Comparison of ENCODE assay signal across 25 cellular contexts in genomic region chr1:167071286-167071685, GRCh38. TPM values are rescaled to one million over a fixed set of nuclear protein-coding genes. Genes with fewer than 3 reads are reported as not detected.
"Had no signal": no experiment of that assay in that cellular context is flagged by ENCODE, and none has a peak within 500 bp of the region (broad histone marks: within the 10 kb centered on the region; RNA-seq: fewer than 3 reads in every experiment).

No MANE protein-coding gene starts in this region.

- H3K4me2 ChIP-seq: SK-N-SH had no signal

- ATAC-seq: Panc1, PC-3 had no signal

- DNase-seq: KBM-7; MG63; NCI-H1092; NCI-H1105 treated with DMSO at 0.1 percent for 48 hours; NCI-H1417 treated with DMSO at 0.1 percent for 48 hours; NCI-H146; NCI-H1694 treated with DMSO at 0.1 percent for 48 hours; NCI-H1930; NCI-H2081 treated with DMSO at 0.1 percent for 48 hours; NCI-H2171; NCI-H226; NCI-H446; NCI-H510A; NCI-H524 treated with DMSO at 0.1 percent for 48 hours; NCI-H69; NCI-H774; NK-92 treated with Interleukin-12 subunit alpha and Interleukin-12 subunit beta, amount 100 ng/mL, for 24 hours; PC-3; SHP77; SK-N-SH had no signal

- H3K9me3 ChIP-seq: MG63, SK-N-SH had no signal

- H3K9ac ChIP-seq: SK-N-SH had no signal

- H3K4me3 ChIP-seq: MG63 had no signal

- H3K27ac ChIP-seq: RWPE1 had no signal

- H3K36me3 ChIP-seq: MG63 had no signal

RNA-seq across cellular contexts. Expression of gene GPA33, which starts 18.9 kb away (rescaled TPM):
- total RNA-seq: OCI-LY7, SK-MEL-5 had no signal
- polyA plus RNA-seq: SK-N-SH had no signal

RNA-seq across cellular contexts. Expression of gene STYXL2, which starts 22.6 kb away (rescaled TPM):
- total RNA-seq: HT-29, OCI-LY7, PC-3, SK-MEL-5 had no signal
- polyA plus RNA-seq: SK-N-SH had no signal
